In genomic region chr20:38504368-38505090, GRCh38 we compare ENCODE assay signal across 21 cellular contexts. TPM values are rescaled to one million over a fixed set of nuclear protein-coding genes. Genes with fewer than 3 reads are reported as not detected.
A peak's percentile ranks its signal among the peaks of the same experiment; 100 is the strongest.
DNase-seq lines count a peak whose midpoint lies in the region; ATAC-seq, FAIRE-seq and TF ChIP-seq lines count a peak whose summit lies in the region.
"Had no signal": no experiment of that assay in that cellular context is flagged by ENCODE, and none has a peak within 500 bp of the region (broad histone marks: within the 10 kb centered on the region; RNA-seq: fewer than 3 reads in every experiment).

No MANE protein-coding gene starts in this region.

- H3K36me3 Mint-ChIP-seq in astrocyte (ENCODE audit: low read depth, unreplicated experiment), result peaks cover 23% of the 10 kb centered on the region
- peaks cover 30% of the 10 kb centered on the region for H3K36me3 Mint-ChIP-seq in endothelial cell (ENCODE audit: low read depth, unreplicated experiment)
- peaks cover 75% of the 10 kb centered on the region for H3K36me3 Mint-ChIP-seq in activated T-helper 17 cell treated with anti-CD3 and anti-CD28 coated beads, Interleukin-2, amount 50 U/mL, for 72 hours (ENCODE audit: low read depth)
- H3K36me3 Mint-ChIP-seq in osteocyte (ENCODE audit: unreplicated experiment), result peaks cover 37% of the 10 kb centered on the region

- no peak for TF ChIP-seq EP300 in HepG2 (IDR thresholded peaks at IDR 0.05; ENCODE audit: low read depth in 2 of 2, low read length in 2 of 2)
- no peak for TF ChIP-seq EP300 in HepG2 (CRISPR knock-in tag; IDR thresholded peaks at IDR 0.05; ENCODE audit: borderline replicate concordance)

- H3K4me1 Mint-ChIP-seq in astrocyte (ENCODE audit: low read depth, unreplicated experiment) (no peaks in the 10 kb centered on the region), endothelial cell (ENCODE audit: unreplicated experiment) (no peaks in the 10 kb centered on the region), osteocyte (ENCODE audit: unreplicated experiment) (no peaks in the 10 kb centered on the region)
- H3K4me1 Mint-ChIP-seq in activated T-helper 17 cell treated with anti-CD3 and anti-CD28 coated beads, Interleukin-2, amount 50 U/mL, for 72 hours, result no peaks in the 10 kb centered on the region

- no peak for TF ChIP-seq POLR2A in HepG2 (IDR thresholded peaks at IDR 0.05; ENCODE audit: insufficient read depth in 1 of 2, low read depth in 2 of 2, low read length in 2 of 2)
- no peak for TF ChIP-seq POLR2A in right lobe of liver (IDR thresholded peaks at IDR 0.05)

- H3K27me3 Mint-ChIP-seq in astrocyte (ENCODE audit: low read depth, unreplicated experiment), result no peaks in the 10 kb centered on the region
- H3K27me3 Mint-ChIP-seq in endothelial cell (ENCODE audit: unreplicated experiment), result peaks cover 3% of the 10 kb centered on the region
- no peaks in the 10 kb centered on the region for H3K27me3 Mint-ChIP-seq in activated T-helper 17 cell treated with anti-CD3 and anti-CD28 coated beads, Interleukin-2, amount 50 U/mL, for 72 hours
- no peaks in the 10 kb centered on the region for H3K27me3 Mint-ChIP-seq in osteocyte (ENCODE audit: unreplicated experiment)
- H3K27me3 Mint-ChIP-seq: CD4-positive, alpha-beta T cell had no signal

- no peak for FAIRE-seq in HepG2 (lab: Jason Lieb, UNC)
- FAIRE-seq in astrocyte (lab: Jason Lieb, UNC), result peak; percentile 45
- FAIRE-seq: A549, GM12878, GM19239 had no signal

- H3K4me2 ChIP-seq in HepG2 (ENCODE audit: low read depth, low read length) (no peak overlapping the region), astrocyte (ENCODE audit: low read length) (no peak overlapping the region)
- H3K4me2 ChIP-seq: A549 had no signal

- TF ChIP-seq CTCF in HepG2 (CRISPR knock-in tag; IDR thresholded peaks at IDR 0.05) (no peak), right lobe of liver (IDR thresholded peaks at IDR 0.05) (no peak), astrocyte (IDR thresholded peaks at IDR 0.05; ENCODE audit: insufficient read depth, low read depth, low read length) (no peak), endothelial cell (IDR thresholded peaks at IDR 0.05; ENCODE audit: unreplicated experiment) (no peak), osteocyte (IDR thresholded peaks at IDR 0.05) (no peak)

- no peaks in the 10 kb centered on the region for H3K4me1 ChIP-seq in HepG2 (ENCODE audit: insufficient read depth, low read length)
- H3K4me1 ChIP-seq in right lobe of liver, result no peaks in the 10 kb centered on the region
- no peaks in the 10 kb centered on the region for H3K4me1 ChIP-seq in astrocyte (ENCODE audit: insufficient read depth, low read length)
- H3K4me1 ChIP-seq: A549, HAP-1 had no signal

- no peak for TF ChIP-seq RAD21 in HepG2 (CRISPR knock-in tag; IDR thresholded peaks at IDR 0.05)

- H3K9me3 Mint-ChIP-seq in astrocyte (ENCODE audit: unreplicated experiment), result no peaks in the 10 kb centered on the region
- H3K9me3 Mint-ChIP-seq in endothelial cell (ENCODE audit: unreplicated experiment), result no peaks in the 10 kb centered on the region
- H3K9me3 Mint-ChIP-seq in activated T-helper 17 cell treated with anti-CD3 and anti-CD28 coated beads, Interleukin-2, amount 50 U/mL, for 72 hours, result no peaks in the 10 kb centered on the region
- peaks cover 11% of the 10 kb centered on the region for H3K9me3 Mint-ChIP-seq in osteocyte (ENCODE audit: unreplicated experiment)

- H3K27ac Mint-ChIP-seq in astrocyte (ENCODE audit: unreplicated experiment) (no peak overlapping the region), endothelial cell (ENCODE audit: unreplicated experiment) (no peak overlapping the region), osteocyte (ENCODE audit: unreplicated experiment) (no peak overlapping the region)
- H3K27ac Mint-ChIP-seq in activated T-helper 17 cell treated with anti-CD3 and anti-CD28 coated beads, Interleukin-2, amount 50 U/mL, for 72 hours, result no peak overlapping the region
- H3K27ac Mint-ChIP-seq: CD4-positive, alpha-beta T cell had no signal

- CTCF ChIA-PET in HepG2 (lab: Yijun Ruan, JAX; ENCODE audit: low intra/inter-chr PET ratio, low total read pairs), result no interaction called here

- H3K27ac ChIP-seq in HepG2 (ENCODE audit: extremely low read length, insufficient read depth, low read length) (no peak overlapping the region), right lobe of liver (no peak overlapping the region), astrocyte (ENCODE audit: low read depth, low read length) (no peak overlapping the region)
- H3K27ac ChIP-seq: 22Rv1, A549, C4-2B, GM23248, HL-60 had no signal

- H3K27me3 ChIP-seq in HepG2 (ENCODE audit: control insufficient read depth in 1 of 2, insufficient read depth in 2 of 2, low read length in 2 of 2), result no peaks in the 10 kb centered on the region
- H3K27me3 ChIP-seq in right lobe of liver, result no peaks in the 10 kb centered on the region
- H3K27me3 ChIP-seq in astrocyte (ENCODE audit: insufficient read depth, low read length), result no peaks in the 10 kb centered on the region

- no peak overlapping the region for H3K4me3 ChIP-seq in HepG2 (replicated peaks in 1 of 3; ENCODE audit: insufficient read depth in 1 of 3, low read depth in 2 of 3, low read length in 3 of 3)
- H3K4me3 ChIP-seq in right lobe of liver, result no peak overlapping the region
- no peak overlapping the region for H3K4me3 ChIP-seq in astrocyte (ENCODE audit: insufficient read depth, low read depth, low read length)
- H3K4me3 ChIP-seq: A549, GM12878, GM23248, HAP-1 had no signal

- no peaks in the 10 kb centered on the region for H3K9me3 ChIP-seq in HepG2 (ENCODE audit: low read length)
- H3K9me3 ChIP-seq in right lobe of liver, result no peaks in the 10 kb centered on the region
- no peaks in the 10 kb centered on the region for H3K9me3 ChIP-seq in astrocyte (ENCODE audit: insufficient read depth, low read depth, low read length)
- H3K9me3 ChIP-seq: A549, HAP-1 had no signal

- H2AFZ ChIP-seq in HepG2 (ENCODE audit: low read length) (no peak overlapping the region), astrocyte (ENCODE audit: low read depth, low read length) (no peak overlapping the region)
- H2AFZ ChIP-seq: GM23248 had no signal

- in situ Hi-C loops in HepG2 (cut with HindIII; ENCODE audit: extremely low pct_ligation_motif_present, low pct_unique_long_range_greater_than_20kb), result no loop called here

- intact Hi-C loops in HepG2 (cut with micrococcal nuclease; ENCODE audit: unreplicated experiment), result no loop called here
- intact Hi-C loops in right lobe of liver (cut with DNase I), result no loop called here

- WGBS in HepG2 (ENCODE audit: low lambda C conversion rate), result 93% methylated on average over 3 of the region's 3 CpGs
- WGBS in right lobe of liver (ENCODE audit: insufficient coverage, low coverage, low lambda C conversion rate, missing lambda C conversion rate), result 95% methylated on average over 3 of the region's 3 CpGs

- DNase-seq in HepG2 (ENCODE audit: low spot score) (no peak), right lobe of liver (no peak), astrocyte (ENCODE audit: low read depth) (peak; percentile 37), endothelial cell (ENCODE audit: low spot score) (no peak), osteocyte (ENCODE audit: extremely low spot score, unreplicated experiment) (no peak)
- DNase-seq in activated naive CD4-positive, alpha-beta T cell (lab: John Stamatoyannopoulos, UW), result no peak
- DNase-seq: AML-193; CD4-positive, alpha-beta T cell; DMS79 treated with DMSO at 0.1 percent for 48 hours; EL; GM23248; IMR-90; KBM-7 had no signal

- H3K36me3 ChIP-seq in HepG2 (replicated peaks in 1 of 2; ENCODE audit: control insufficient read depth in 1 of 2, insufficient read depth in 2 of 2, low read length in 2 of 2) (peaks cover 29 to 45% of the 10 kb centered on the region in 2 experiments; a peak in 4 of 5 replicates), right lobe of liver (peaks cover 0 to 23% (median 3%) of the 10 kb centered on the region in 4 donors), astrocyte (ENCODE audit: insufficient read depth, low read length) (peaks cover 24% of the 10 kb centered on the region)

- H3K9ac ChIP-seq in HepG2 (ENCODE audit: insufficient read depth, low read depth, low read length) (no peak overlapping the region), astrocyte (ENCODE audit: low read length) (no peak overlapping the region)
- H3K9ac ChIP-seq: GM23248 had no signal

- POLR2A ChIA-PET in HepG2 (lab: Yijun Ruan, JAX), result interaction anchor here (0.6 kb wide), 1 partner anchor 81 kb away, joined by 3 read pairs; no protein-coding TSS in a partner anchor

- H4K20me1 ChIP-seq in HepG2 (ENCODE audit: insufficient read depth, low read length), result no peaks in the 10 kb centered on the region
- peaks cover 8% of the 10 kb centered on the region for H4K20me1 ChIP-seq in astrocyte (ENCODE audit: insufficient read depth, low read length)

- H3K79me2 ChIP-seq in HepG2 (ENCODE audit: insufficient read depth, low read length) (no peaks in the 10 kb centered on the region), astrocyte (ENCODE audit: insufficient read depth, low read length) (no peaks in the 10 kb centered on the region)

- BruUV-seq in HepG2 (replicated peaks; lab: Mats Ljungman, UMichigan), result TSS peak; percentile 19

- H3K4me3 Mint-ChIP-seq in astrocyte (ENCODE audit: unreplicated experiment) (no peak overlapping the region), endothelial cell (ENCODE audit: unreplicated experiment) (peak overlapping the region; percentile 39), osteocyte (ENCODE audit: unreplicated experiment) (no peak overlapping the region)
- no peak overlapping the region for H3K4me3 Mint-ChIP-seq in activated T-helper 17 cell treated with anti-CD3 and anti-CD28 coated beads, Interleukin-2, amount 50 U/mL, for 72 hours
- H3K4me3 Mint-ChIP-seq: CD4-positive, alpha-beta T cell had no signal

- ATAC-seq in HepG2, result no peak
- no peak for ATAC-seq in right lobe of liver
- no peak for ATAC-seq in activated T-helper 17 cell treated with anti-CD3 and anti-CD28 coated beads, Interleukin-2, amount 50 U/mL, for 72 hours (replicated peaks)
- ATAC-seq: A549, GM12878 had no signal

RNA-seq across cellular contexts. Expression of gene RALGAPB, which starts 31.9 kb away (rescaled TPM):
- total RNA-seq in HepG2 (2016; rRNA removed; fragmentation: Illumina TruSeq; extraction: Trizol) (30.6 and 36.5 TPM in 2 replicates), right lobe of liver (10 to 100 TPM in 5 of 6 experiments, 1 to 10 TPM in 1; 9.7 to 16.0 (median 12.9) TPM), astrocyte (39.0 and 40.2 TPM in 2 replicates), endothelial cell (ENCODE audit: unreplicated experiment) (46.0 TPM), osteocyte (36.8 and 37.1 TPM in 2 replicates)
- total RNA-seq in HepG2 (2016; cell fraction: cytosol; rRNA removed; fragmentation: Illumina TruSeq; extraction: Trizol; ENCODE audit: low read depth), result 3.8 and 4.1 TPM in 2 replicates
- 30.2 and 33.9 TPM in 2 replicates for total RNA-seq in HepG2 (2016; cell fraction: insoluble cytoplasmic fraction; rRNA removed; fragmentation: Illumina TruSeq; extraction: Trizol)
- total RNA-seq in HepG2 (2016; cell fraction: membrane; rRNA removed; fragmentation: Illumina TruSeq; extraction: Trizol), result 10.8 and 12.6 TPM in 2 replicates
- 61.4 and 61.7 TPM in 2 replicates for total RNA-seq in HepG2 (2016; cell fraction: nucleus; rRNA removed; fragmentation: Illumina TruSeq; extraction: Trizol)
- 16.2 and 17.6 TPM in 2 replicates for polyA plus RNA-seq in HepG2 (2011; rRNA removed)
- polyA plus RNA-seq in HepG2 (2011; cell fraction: cytosol; rRNA removed), result 5.5 and 9.1 TPM in 2 replicates
- polyA plus RNA-seq in HepG2 (2011; cell fraction: nucleus; rRNA removed), result 32.6 and 39.1 TPM in 2 replicates
- polyA plus RNA-seq in HepG2 (2012), result 21.8 and 23.1 TPM in 2 replicates
- 0.74 and 0.87 TPM in 2 replicates for polyA plus RNA-seq in HepG2 (2016; cell fraction: cytosol; fragmentation: Illumina TruSeq; extraction: Trizol; ENCODE audit: low read depth)
- polyA plus RNA-seq in HepG2 (2016; cell fraction: insoluble cytoplasmic fraction; fragmentation: Illumina TruSeq; extraction: Trizol; ENCODE audit: low read depth), result 23.7 and 25.3 TPM in 2 replicates
- 2.6 and 2.7 TPM in 2 replicates for polyA plus RNA-seq in HepG2 (2016; cell fraction: membrane; fragmentation: Illumina TruSeq; extraction: Trizol; ENCODE audit: low read depth)
- 62.4 and 65.2 TPM in 2 replicates for polyA plus RNA-seq in HepG2 (2016; cell fraction: nucleus; fragmentation: Illumina TruSeq; extraction: Trizol; ENCODE audit: insufficient read depth, low read depth)
- polyA minus RNA-seq in HepG2 (2011; rRNA and poly(A)+ RNA removed; ENCODE audit: low replicate concordance), result 30.1 and 32.8 TPM in 2 replicates
- 22.1 and 26.7 TPM in 2 replicates for polyA minus RNA-seq in HepG2 (2011; cell fraction: cytosol; rRNA and poly(A)+ RNA removed)
- polyA minus RNA-seq in HepG2 (2011; cell fraction: nucleus; rRNA and poly(A)+ RNA removed), result 106 and 121 TPM in 2 replicates
- total RNA-seq in activated T-helper 17 cell treated with anti-CD3 and anti-CD28 coated beads, Interleukin-2, amount 50 U/mL, for 72 hours, result 10 to 100 TPM; 24.8 to 30.1 TPM
